14 cellular contexts compared by ENCODE assay signal in genomic region chr18:26540041-26540628, GRCh38. TPM values are rescaled to one million over a fixed set of nuclear protein-coding genes. Genes with fewer than 3 reads are reported as not detected.
DNase-seq lines count a peak whose midpoint lies in the region; ATAC-seq and TF ChIP-seq lines count a peak whose summit lies in the region.
"Had no signal": no experiment of that assay in that cellular context is flagged by ENCODE, and none has a peak within 500 bp of the region (broad histone marks: within the 10 kb centered on the region; RNA-seq: fewer than 3 reads in every experiment).

No MANE protein-coding gene starts in this region.

- no peak overlapping the region for H3K23ac ChIP-seq in H9 (ENCODE audit: insufficient read length, low read depth, low read length)

- H3K27ac ChIP-seq in H9 (ENCODE audit: insufficient read length, low read depth, low read length) = no peak overlapping the region
- H3K27ac ChIP-seq in PC-3 (ENCODE audit: low read length) = no peak overlapping the region
- H3K27ac ChIP-seq: thyroid gland had no signal

- no peak overlapping the region for H2BK12ac ChIP-seq in H9 (ENCODE audit: insufficient read length, low read depth, low read length)

- H3K27me3 ChIP-seq in H9 (ENCODE audit: insufficient read depth, low read length) (no peaks in the 10 kb centered on the region), PC-3 (ENCODE audit: low read length) (no peaks in the 10 kb centered on the region)
- H3K27me3 ChIP-seq: thyroid gland had no signal

- no peak overlapping the region for H4K5ac ChIP-seq in H9 (ENCODE audit: insufficient read length, low read depth, low read length)

- no peaks in the 10 kb centered on the region for H3K23me2 ChIP-seq in H9 (ENCODE audit: insufficient read length, low read depth, low read length, poor library complexity, severe bottlenecking)

- no peak overlapping the region for H3K4ac ChIP-seq in H9 (ENCODE audit: low read depth, low read length)

- H3K4me3 ChIP-seq in PC-3 (ENCODE audit: low read length) = no peak overlapping the region
- H3K4me3 ChIP-seq: thyroid gland had no signal

- H3K56ac ChIP-seq in H9 (ENCODE audit: insufficient read length, low read depth, low read length) = no peak overlapping the region

- H3K79me2 ChIP-seq in H9 (ENCODE audit: insufficient read depth, low read length) = no peaks in the 10 kb centered on the region
- H3K79me2 ChIP-seq in PC-3 (ENCODE audit: low read length) = peaks cover 90% of the 10 kb centered on the region

- no peaks in the 10 kb centered on the region for H3K9me2 ChIP-seq in PC-3 (replicated peaks; ENCODE audit: low read length)

- H3T11ph ChIP-seq in H9 (ENCODE audit: low read length) = no peak overlapping the region

- H3K14ac ChIP-seq in H9 (ENCODE audit: insufficient read depth, low read length) = 0 out of 2 replicates have a peak overlapping the region, but pooled peaks have one; percentile 40

- no peak overlapping the region for H2BK20ac ChIP-seq in H9 (ENCODE audit: low read depth, low read length, poor library complexity, severe bottlenecking)

- no peak overlapping the region for H2AK5ac ChIP-seq in H9 (ENCODE audit: insufficient read length, low read length)

- no peaks in the 10 kb centered on the region for H3K36me3 ChIP-seq in PC-3 (ENCODE audit: low read depth, low read length)
- H3K36me3 ChIP-seq: thyroid gland had no signal

- no peaks in the 10 kb centered on the region for H3K9me3 Mint-ChIP-seq in H9
- H3K9me3 Mint-ChIP-seq: activated CD8-positive, alpha-beta T cell treated with anti-CD3 and anti-CD28 coated beads for 36 hours had no signal

- peak overlapping the region in 1 of 3 experiments; percentile 14; a peak in 2 of 7 replicates for H3K27ac Mint-ChIP-seq in H9
- H3K27ac Mint-ChIP-seq: activated CD8-positive, alpha-beta T cell treated with anti-CD3 and anti-CD28 coated beads for 36 hours had no signal

- intact Hi-C loops in PC-3 (cut with micrococcal nuclease) = no loop called here

- peaks cover 29 to 32% of the 10 kb centered on the region in 2 experiments for H3K4me1 Mint-ChIP-seq in H9

- CTCF ChIA-PET in PC-3 (lab: Charles Lee) = no interaction called here

- H4K8ac ChIP-seq in H9 (replicated peaks; ENCODE audit: insufficient read length, low read depth, low read length) = no peak overlapping the region

- no TSS peak for BruUV-seq in PC-3 (replicated peaks; lab: Mats Ljungman, UMichigan)

- ATAC-seq in PC-3 (peak; percentile 33; the same call in 1 of the 2 replicates), esophagus mucosa (peak; percentile 92), omental fat pad (ENCODE audit: low FRiP score) (peak; percentile 73), HG02571 (IDR thresholded peaks at IDR 0.05; ENCODE audit: unreplicated experiment) (no peak)
- ATAC-seq: activated CD8-positive, alpha-beta T cell treated with anti-CD3 and anti-CD28 coated beads for 36 hours had no signal

- H3K9ac ChIP-seq in H9 (ENCODE audit: extremely low read depth, insufficient read length, low read length) = no peak overlapping the region
- no peak overlapping the region for H3K9ac ChIP-seq in PC-3 (ENCODE audit: low read length)

- no peak overlapping the region for H2BK5ac ChIP-seq in H9 (ENCODE audit: insufficient read length, low read length)

- no peak overlapping the region for H2BK120ac ChIP-seq in H9 (ENCODE audit: low read depth, low read length, poor library complexity, severe bottlenecking)

- H3K27me3 Mint-ChIP-seq in H9 (ENCODE audit: low read depth) = peaks cover 8% of the 10 kb centered on the region
- H3K27me3 Mint-ChIP-seq: activated CD8-positive, alpha-beta T cell treated with anti-CD3 and anti-CD28 coated beads for 36 hours had no signal

- H2BK15ac ChIP-seq in H9 (ENCODE audit: low read depth, low read length) = no peak overlapping the region

- H4K20me1 ChIP-seq in H9 (ENCODE audit: control insufficient read depth, insufficient read depth, insufficient read length) = no peaks in the 10 kb centered on the region
- peaks cover 13% of the 10 kb centered on the region; the same call in 1 of the 2 replicates for H4K20me1 ChIP-seq in PC-3 (ENCODE audit: low read length)

- no peaks in the 10 kb centered on the region for H3F3A ChIP-seq in PC-3 (ENCODE audit: low read length, unreplicated experiment)

- H4K91ac ChIP-seq in H9 (ENCODE audit: insufficient read length, low read depth, low read length) = no peak overlapping the region

- H3K9me3 ChIP-seq in H9 (ENCODE audit: control insufficient read depth, low read depth, low read length) = no peaks in the 10 kb centered on the region
- no peaks in the 10 kb centered on the region for H3K9me3 ChIP-seq in PC-3 (ENCODE audit: low read length)
- H3K9me3 ChIP-seq: thyroid gland had no signal

- no CpG with 5 or more reads among the region's 6 CpGs for WGBS in H9 (ENCODE audit: extremely low coverage, insufficient read length, low lambda C conversion rate)

- H3K79me1 ChIP-seq in H9 (ENCODE audit: insufficient read depth, low read depth, low read length, poor library complexity, severe bottlenecking) = no peaks in the 10 kb centered on the region

- H2AFZ ChIP-seq in H9 (ENCODE audit: low read length) = no peak overlapping the region
- no peak overlapping the region for H2AFZ ChIP-seq in PC-3 (ENCODE audit: low read length)

- TF ChIP-seq CTCF in H9 (conservative IDR thresholded peaks at IDR 0.05) = no peak
- no peak for TF ChIP-seq CTCF in PC-3 (conservative IDR thresholded peaks at IDR 0.05; ENCODE audit: low read depth, low read length)
- no peak for TF ChIP-seq CTCF in omental fat pad (IDR thresholded peaks at IDR 0.05)

- no peak overlapping the region for H3K4me2 ChIP-seq in H9 (ENCODE audit: insufficient read depth, insufficient read length, low read length)
- H3K4me2 ChIP-seq in PC-3 (ENCODE audit: low read length) = no peak overlapping the region

- no peak overlapping the region for H3K4me3 Mint-ChIP-seq in H9
- H3K4me3 Mint-ChIP-seq: activated CD8-positive, alpha-beta T cell treated with anti-CD3 and anti-CD28 coated beads for 36 hours had no signal

- H3K18ac ChIP-seq in H9 (ENCODE audit: insufficient read length, low read depth, low read length) = no peak overlapping the region

- H3K36me3 Mint-ChIP-seq in H9 (ENCODE audit: insufficient read depth in 1 of 3, low read depth in 3 of 3) = no peaks in the 10 kb centered on the region

- POLR2A ChIA-PET in PC-3 (lab: Charles Lee; ENCODE audit: unreplicated experiment) = no interaction called here

- DNase-seq in H9 = no peak
- peak; percentile 44 for DNase-seq in PC-3
- DNase-seq in omental fat pad (ENCODE audit: low spot score) = no peak
- DNase-seq in HuH-7 (ENCODE audit: low spot score) = no peak
- no peak for DNase-seq in AML-193 (lab: John Stamatoyannopoulos, UW)
- DNase-seq in activated CD4-positive, alpha-beta T cell treated with anti-CD3 and anti-CD28 coated beads for 48 hours = no peak
- DNase-seq: activated CD8-positive, alpha-beta T cell treated with anti-CD3 and anti-CD28 coated beads for 36 hours; activated naive CD4-positive, alpha-beta T cell; cerebellar nuclear complex; NCI-H1930; T-helper 2 cell; thyroid gland had no signal

- H3K4me1 ChIP-seq in H9 (ENCODE audit: insufficient read depth, low read length) = no peaks in the 10 kb centered on the region
- peaks cover 36% of the 10 kb centered on the region for H3K4me1 ChIP-seq in PC-3 (ENCODE audit: insufficient read depth, low read length)

RNA-seq across cellular contexts. Expression of gene KCTD1, which starts 8.2 kb away (rescaled TPM):
- total RNA-seq in H9 (2021) (10.4 and 10.8 TPM in 2 replicates), PC-3 (2014; rRNA removed) (15.8 and 24.0 TPM in 2 replicates), esophagus mucosa (70.0 TPM), omental fat pad (1 to 10 TPM; 3.4 to 9.5 (median 8.5) TPM)
